8 cellular contexts compared by ENCODE assay signal in genomic region chr13:37074703-37075102, GRCh38. TPM values are rescaled to one million over a fixed set of nuclear protein-coding genes. Genes with fewer than 3 reads are reported as not detected.
A peak's percentile ranks its signal among the peaks of the same experiment; 100 is the strongest.
DNase-seq lines count a peak whose midpoint lies in the region; ATAC-seq, FAIRE-seq and TF ChIP-seq lines count a peak whose summit lies in the region.

No MANE protein-coding gene starts in this region.

- H3K4me3 Mint-ChIP-seq in endodermal cell, result no peak overlapping the region

- H3K27ac ChIP-seq in endodermal cell (ENCODE audit: low read depth, low read length) (no peak overlapping the region), pancreas (no peak overlapping the region), thyroid gland (no peak overlapping the region)

- no CpG with 5 or more reads among the region's 1 CpG for whole genome bisulfite sequencing in endodermal cell (ENCODE audit: insufficient coverage in 1 of 2, insufficient read length in 1 of 2), 2 experiments
- WGBS in pancreas, 2 donors, result 0 to 3% methylated on average over 1 of the region's 1 CpG
- 2 to 9% methylated on average over 1 of the region's 1 CpG for WGBS in thyroid gland, 2 donors

- no peaks in the 10 kb centered on the region for H3K27me3 Mint-ChIP-seq in endodermal cell (ENCODE audit: insufficient read depth)

- FAIRE-seq in pancreas (lab: Jason Lieb, UNC), result peak; percentile 92

- no peaks in the 10 kb centered on the region for H3K9me3 Mint-ChIP-seq in endodermal cell

- H3K4me1 Mint-ChIP-seq in endodermal cell, result peaks cover 9% of the 10 kb centered on the region

- intact Hi-C loops in pancreas (cut with DNase I), result loop anchor here in 1 of 3 donors (10.0 kb wide), 1 partner anchor 530 kb away; no protein-coding TSS in a partner anchor
- intact Hi-C loops in thyroid gland (cut with DNase I), result no loop called here

- H3K36me3 ChIP-seq in endodermal cell (ENCODE audit: control insufficient read depth, insufficient read depth, low read length), result no peaks in the 10 kb centered on the region
- H3K36me3 ChIP-seq in pancreas, result no peaks in the 10 kb centered on the region
- no peaks in the 10 kb centered on the region for H3K36me3 ChIP-seq in thyroid gland

- peak; percentile 48 for DNase-seq in NOMO-1 treated with DMSO at 0.1 percent for 48 hours (lab: John Stamatoyannopoulos, UW; ENCODE audit: unreplicated experiment)
- DNase-seq in NOMO-1 treated with dmso at 0.1 percent for 144 hours (lab: John Stamatoyannopoulos, UW; ENCODE audit: unreplicated experiment), result no peak
- DNase-seq in NCI-H460 (ENCODE audit: extremely low read depth, low read depth), result peak; percentile 30
- DNase-seq in endodermal cell, result no peak
- no peak for DNase-seq in pancreas
- no peak for DNase-seq in germinal center (ENCODE audit: low spot score)
- no peak for DNase-seq in thyroid gland
- no peak for DNase-seq in NCI-H187 treated with DMSO at 0.1 percent for 48 hours (lab: John Stamatoyannopoulos, UW)

- no peaks in the 10 kb centered on the region for H3K4me1 ChIP-seq in endodermal cell (ENCODE audit: control insufficient read depth, insufficient read depth, low read length)
- no peaks in the 10 kb centered on the region for H3K4me1 ChIP-seq in pancreas
- peaks cover 0 to 6% of the 10 kb centered on the region in 2 donors for H3K4me1 ChIP-seq in thyroid gland

- no peak overlapping the region for H3K4me3 ChIP-seq in endodermal cell (ENCODE audit: low read length)
- H3K4me3 ChIP-seq in pancreas, result no peak overlapping the region
- no peak overlapping the region for H3K4me3 ChIP-seq in thyroid gland (replicated peaks in 1 of 3)

- no peaks in the 10 kb centered on the region for H3K36me3 Mint-ChIP-seq in endodermal cell (ENCODE audit: low read depth)

- H3K9me3 ChIP-seq in endodermal cell (ENCODE audit: control insufficient read depth, low read length), result no peaks in the 10 kb centered on the region
- H3K9me3 ChIP-seq in pancreas, result no peaks in the 10 kb centered on the region
- no peaks in the 10 kb centered on the region for H3K9me3 ChIP-seq in thyroid gland

- H3K27ac Mint-ChIP-seq in endodermal cell, result no peak overlapping the region

- TF ChIP-seq CTCF in endodermal cell (conservative IDR thresholded peaks at IDR 0.05) (peak; percentile 69), pancreas (IDR thresholded peaks at IDR 0.05) (peak in 3 of 4 donors; percentile 3 to 37 (median 24)), thyroid gland (IDR thresholded peaks at IDR 0.05) (peak in 3 of 6 experiments; percentile 36 to 52 (median 39))

- peak in 3 of 4 donors; percentile 58 to 66 (median 58) for ATAC-seq in pancreas

- no peaks in the 10 kb centered on the region for H3K27me3 ChIP-seq in endodermal cell (ENCODE audit: control insufficient read depth, insufficient read depth, low read length, poor library complexity, severe bottlenecking)
- H3K27me3 ChIP-seq in pancreas, result no peaks in the 10 kb centered on the region
- H3K27me3 ChIP-seq in thyroid gland, result no peaks in the 10 kb centered on the region

- no peak overlapping the region for H3K9ac ChIP-seq in endodermal cell (ENCODE audit: extremely low read depth, low read length, poor library complexity, severe bottlenecking)

- no peak for TF ChIP-seq POLR2A in thyroid gland (IDR thresholded peaks at IDR 0.05)

RNA-seq across cellular contexts. Expression of gene SUPT20H, which starts 15.2 kb away (rescaled TPM):
- 30.7 and 34.1 TPM in 2 replicates for total RNA-seq in NCI-H460 (2014; rRNA removed; shearing (Covaris generic))
- 53.9 and 69.8 TPM in 2 replicates for polyA plus RNA-seq in NCI-H460 (2014; cell fraction: nucleus; rRNA removed)
- total RNA-seq in endodermal cell, result 100 to 1,000 TPM in 1 of 2 donors, 10 to 100 TPM in 1; 84.8 to 102 TPM
- 92.5 TPM for polyA plus RNA-seq in endodermal cell (2013, experiment 1 of 2)
- 87.0 TPM for polyA plus RNA-seq in endodermal cell (2013, experiment 2 of 2)
- 10 to 100 TPM; 16.0 to 33.4 (median 20.4) TPM for total RNA-seq in pancreas
- polyA plus RNA-seq in pancreas, result 10 to 100 TPM; 15.3 to 22.7 TPM
- 10 to 100 TPM; 59.5 to 85.6 (median 72.9) TPM for total RNA-seq in thyroid gland

RNA-seq across cellular contexts. Expression of gene CSNK1A1L, which starts 30.8 kb away (rescaled TPM):
- not detected in 2 replicates for total RNA-seq in NCI-H460 (2014; rRNA removed; shearing (Covaris generic))
- polyA plus RNA-seq in NCI-H460 (2014; cell fraction: nucleus; rRNA removed), result not detected in 2 replicates
- total RNA-seq in endodermal cell, result not detected
- polyA plus RNA-seq in endodermal cell (2013, experiment 1 of 2), result not detected
- not detected for polyA plus RNA-seq in endodermal cell (2013, experiment 2 of 2)
- total RNA-seq in pancreas, result not detected
- not detected for polyA plus RNA-seq in pancreas
- total RNA-seq in thyroid gland, result not detected

Comparison
In these comparisons a context has a peak if more than half of its experiments do, and no peak if none do; other contexts are left out.
1. DNase-seq: peak in NOMO-1 treated with DMSO at 0.1 percent for 48 hours (single experiment) and NCI-H460 (single experiment); none in NOMO-1 treated with dmso at 0.1 percent for 144 hours (single experiment), endodermal cell (single experiment), pancreas (0 of 6), germinal center (single experiment), thyroid gland (0 of 2) and NCI-H187 treated with DMSO at 0.1 percent for 48 hours (single experiment).